8 cellular contexts compared by ENCODE assay signal in genomic region chr7:131235489-131236317, GRCh38.
DNase-seq lines count a peak whose midpoint lies in the region; ATAC-seq and TF ChIP-seq lines count a peak whose summit lies in the region.

No MANE protein-coding gene starts in this region.

- CTCF ChIA-PET in HEK293 (lab: Yijun Ruan, JAX), result interaction anchor here (0.7 kb wide), 1 partner anchor 336 kb away, joined by 3 read pairs; no protein-coding TSS in a partner anchor
- CTCF ChIA-PET in T-cell (lab: Charles Lee), result interaction anchor here in 1 of 2 donors (0.8 to 1.0 kb wide), 2 partner anchors 129 to 167 kb away, joined by 3 to 5 read pairs; no protein-coding TSS in a partner anchor

- DNase-seq in T-cell (peak; percentile 19 to 83 (median 72)), amniotic stem cell (lab: John Stamatoyannopoulos, UW) (peak; percentile 87), kidney epithelial cell (ENCODE audit: low read depth) (peak; percentile 98), GM13977 (ENCODE audit: low spot score) (no peak), nephron progenitor cell (no peak)
- peak; percentile 24 to 65 (median 59) for DNase-seq in stimulated activated CD4-positive, alpha-beta T cell treated with anti-CD3 and anti-CD28 coated beads, TNF-alpha, amount 100 ng/mL, for 4 hours (ENCODE audit: low read depth in 3 of 3)

- H3K4me1 ChIP-seq in HEK293 (ENCODE audit: control insufficient read depth, insufficient read depth, low read length), result no peaks in the 10 kb centered on the region

- no peak overlapping the region for H3K27ac ChIP-seq in HEK293 (ENCODE audit: extremely low read depth, low read depth, low read length)

- H3K27me3 Mint-ChIP-seq in T-cell (no peaks in the 10 kb centered on the region), nephron progenitor cell (ENCODE audit: low read depth, poor library complexity) (peaks cover 5% of the 10 kb centered on the region)

- no peaks in the 10 kb centered on the region for H3K9me3 ChIP-seq in HEK293 (ENCODE audit: control insufficient read depth, insufficient read depth, low read depth, low read length)

- H3K36me3 Mint-ChIP-seq in T-cell (no peaks in the 10 kb centered on the region), nephron progenitor cell (ENCODE audit: low read depth) (no peaks in the 10 kb centered on the region)

- H3K9me3 Mint-ChIP-seq in T-cell (no peaks in the 10 kb centered on the region), nephron progenitor cell (no peaks in the 10 kb centered on the region)

- POLR2A ChIA-PET in HEK293 (lab: Yijun Ruan, JAX), result no interaction called here
- POLR2A ChIA-PET in T-cell (lab: Charles Lee), result interaction anchor here (0.5 to 1.5 kb wide), 7 partner anchors 92 to 265 kb away, joined by 3 to 7 read pairs (median 3); partner anchors contain the start of gene MKLN1 (in 1 of the 2)

- no peaks in the 10 kb centered on the region for H3K27me3 ChIP-seq in kidney epithelial cell (ENCODE audit: control insufficient read depth, insufficient read depth, low read length)

- no peaks in the 10 kb centered on the region for H3K36me3 ChIP-seq in HEK293 (ENCODE audit: control insufficient read depth in 2 of 2, insufficient read depth in 1 of 2, low read length in 2 of 2)
- H3K36me3 ChIP-seq in kidney epithelial cell (ENCODE audit: control insufficient read depth, insufficient read depth, low read length), result no peaks in the 10 kb centered on the region

- in situ Hi-C loops in GM13977 (cut with MboI; ENCODE audit: low pct_unique_long_range_greater_than_20kb, low sequenced_read_pairs, unreplicated experiment), result no loop called here

- H3K4me1 Mint-ChIP-seq in T-cell, result peaks cover 48 to 63% (median 59%) of the 10 kb centered on the region in 3 donors
- no peaks in the 10 kb centered on the region for H3K4me1 Mint-ChIP-seq in nephron progenitor cell

- H3K4me3 Mint-ChIP-seq in T-cell (peak overlapping the region; percentile 11 to 61 (median 27)), nephron progenitor cell (no peak overlapping the region)

- H3K4me3 ChIP-seq in HEK293 (ENCODE audit: low read depth, low read length) (no peak overlapping the region), kidney epithelial cell (ENCODE audit: low read depth, low read length) (no peak overlapping the region)

- TF ChIP-seq CTCF in HEK293 (tag by site-specific recombination; IDR thresholded peaks at IDR 0.05) (no peak), kidney epithelial cell (IDR thresholded peaks at IDR 0.05; ENCODE audit: insufficient read depth, low read length, poor library complexity, severe bottlenecking) (no peak), GM13977 (IDR thresholded peaks at IDR 0.05; ENCODE audit: extremely low read depth, insufficient read depth, missing control alignments) (no peak), nephron progenitor cell (IDR thresholded peaks at IDR 0.05) (no peak)

- H3K27ac Mint-ChIP-seq in T-cell, result peak overlapping the region; percentile 89 to 91
- no peak overlapping the region for H3K27ac Mint-ChIP-seq in nephron progenitor cell

- ATAC-seq in T-cell (replicated peaks in 1 of 4) (peak; percentile 70 to 80 (median 78)), GM18907 (IDR thresholded peaks at IDR 0.05; ENCODE audit: unreplicated experiment) (no peak)

TF ChIP-seq in HEK293, 187 proteins besides CTCF, POLR2A, EP300 and RAD21 (continues in another document):
- no peak for TF ChIP-seq GFI1B (tag by site-specific recombination; IDR thresholded peaks at IDR 0.05)
- no peak for TF ChIP-seq ZNF404 (tag by site-specific recombination; IDR thresholded peaks at IDR 0.05)
- TF ChIP-seq ZNF585B (tag by site-specific recombination; IDR thresholded peaks at IDR 0.05), result no peak
- TF ChIP-seq, protein P1, sequence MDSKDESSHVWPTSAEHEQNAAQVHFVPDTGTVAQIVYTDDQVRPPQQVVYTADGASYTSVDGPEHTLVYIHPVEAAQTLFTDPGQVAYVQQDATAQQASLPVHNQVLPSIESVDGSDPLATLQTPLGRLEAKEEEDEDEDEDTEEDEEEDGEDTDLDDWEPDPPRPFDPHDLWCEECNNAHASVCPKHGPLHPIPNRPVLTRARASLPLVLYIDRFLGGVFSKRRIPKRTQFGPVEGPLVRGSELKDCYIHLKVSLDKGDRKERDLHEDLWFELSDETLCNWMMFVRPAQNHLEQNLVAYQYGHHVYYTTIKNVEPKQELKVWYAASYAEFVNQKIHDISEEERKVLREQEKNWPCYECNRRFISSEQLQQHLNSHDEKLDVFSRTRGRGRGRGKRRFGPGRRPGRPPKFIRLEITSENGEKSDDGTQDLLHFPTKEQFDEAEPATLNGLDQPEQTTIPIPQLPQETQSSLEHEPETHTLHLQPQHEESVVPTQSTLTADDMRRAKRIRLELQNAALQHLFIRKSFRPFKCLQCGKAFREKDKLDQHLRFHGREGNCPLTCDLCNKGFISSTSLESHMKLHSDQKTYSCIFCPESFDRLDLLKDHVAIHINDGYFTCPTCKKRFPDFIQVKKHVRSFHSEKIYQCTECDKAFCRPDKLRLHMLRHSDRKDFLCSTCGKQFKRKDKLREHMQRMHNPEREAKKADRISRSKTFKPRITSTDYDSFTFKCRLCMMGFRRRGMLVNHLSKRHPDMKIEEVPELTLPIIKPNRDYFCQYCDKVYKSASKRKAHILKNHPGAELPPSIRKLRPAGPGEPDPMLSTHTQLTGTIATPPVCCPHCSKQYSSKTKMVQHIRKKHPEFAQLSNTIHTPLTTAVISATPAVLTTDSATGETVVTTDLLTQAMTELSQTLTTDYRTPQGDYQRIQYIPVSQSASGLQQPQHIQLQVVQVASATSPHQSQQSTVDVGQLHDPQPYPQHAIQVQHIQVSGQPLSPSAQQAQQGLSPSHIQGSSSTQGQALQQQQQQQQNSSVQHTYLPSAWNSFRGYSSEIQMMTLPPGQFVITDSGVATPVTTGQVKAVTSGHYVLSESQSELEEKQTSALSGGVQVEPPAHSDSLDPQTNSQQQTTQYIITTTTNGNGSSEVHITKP (tag by site-specific recombination; IDR thresholded peaks at IDR 0.05), result no peak
- TF ChIP-seq, protein P2, sequence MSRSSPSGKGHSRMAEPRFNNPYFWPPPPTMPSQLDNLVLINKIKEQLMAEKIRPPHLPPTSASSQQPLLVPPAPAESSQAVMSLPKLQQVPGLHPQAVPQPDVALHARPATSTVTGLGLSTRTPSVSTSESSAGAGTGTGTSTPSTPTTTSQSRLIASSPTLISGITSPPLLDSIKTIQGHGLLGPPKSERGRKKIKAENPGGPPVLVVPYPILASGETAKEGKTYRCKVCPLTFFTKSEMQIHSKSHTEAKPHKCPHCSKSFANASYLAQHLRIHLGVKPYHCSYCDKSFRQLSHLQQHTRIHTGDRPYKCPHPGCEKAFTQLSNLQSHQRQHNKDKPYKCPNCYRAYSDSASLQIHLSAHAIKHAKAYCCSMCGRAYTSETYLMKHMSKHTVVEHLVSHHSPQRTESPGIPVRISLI (tag by site-specific recombination; IDR thresholded peaks at IDR 0.05), result no peak
- TF ChIP-seq ZNF354C (tag by site-specific recombination; IDR thresholded peaks at IDR 0.05; ENCODE audit: borderline replicate concordance, low read depth), result no peak
- no peak for TF ChIP-seq ZNF423 (tag by site-specific recombination; IDR thresholded peaks at IDR 0.05)
- TF ChIP-seq ZBTB21 (tag by site-specific recombination; IDR thresholded peaks at IDR 0.05), result peak; percentile 20; the same call in 1 of the 2 replicates
- TF ChIP-seq, protein P3, sequence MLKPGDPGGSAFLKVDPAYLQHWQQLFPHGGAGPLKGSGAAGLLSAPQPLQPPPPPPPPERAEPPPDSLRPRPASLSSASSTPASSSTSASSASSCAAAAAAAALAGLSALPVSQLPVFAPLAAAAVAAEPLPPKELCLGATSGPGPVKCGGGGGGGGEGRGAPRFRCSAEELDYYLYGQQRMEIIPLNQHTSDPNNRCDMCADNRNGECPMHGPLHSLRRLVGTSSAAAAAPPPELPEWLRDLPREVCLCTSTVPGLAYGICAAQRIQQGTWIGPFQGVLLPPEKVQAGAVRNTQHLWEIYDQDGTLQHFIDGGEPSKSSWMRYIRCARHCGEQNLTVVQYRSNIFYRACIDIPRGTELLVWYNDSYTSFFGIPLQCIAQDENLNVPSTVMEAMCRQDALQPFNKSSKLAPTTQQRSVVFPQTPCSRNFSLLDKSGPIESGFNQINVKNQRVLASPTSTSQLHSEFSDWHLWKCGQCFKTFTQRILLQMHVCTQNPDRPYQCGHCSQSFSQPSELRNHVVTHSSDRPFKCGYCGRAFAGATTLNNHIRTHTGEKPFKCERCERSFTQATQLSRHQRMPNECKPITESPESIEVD (tag by site-specific recombination; IDR thresholded peaks at IDR 0.05), result no peak
- no peak for TF ChIP-seq ZNF776 (tag by site-specific recombination; IDR thresholded peaks at IDR 0.05; ENCODE audit: borderline replicate concordance)
- TF ChIP-seq FEZF1 (tag by site-specific recombination; IDR thresholded peaks at IDR 0.05), result no peak
- no peak for TF ChIP-seq ZBTB49 (tag by site-specific recombination; IDR thresholded peaks at IDR 0.05; ENCODE audit: low read depth)
- TF ChIP-seq ZNF624 (tag by site-specific recombination; IDR thresholded peaks at IDR 0.05), result no peak
- no peak for TF ChIP-seq PBX3 (CRISPR knock-in tag; IDR thresholded peaks at IDR 0.05)

Comparison
In these comparisons a context has a peak if more than half of its experiments do, and no peak if none do; other contexts are left out.
1. DNase-seq: peak in T-cell (34 of 34), amniotic stem cell (single experiment), kidney epithelial cell (single experiment) and stimulated activated CD4-positive, alpha-beta T cell treated with anti-CD3 and anti-CD28 coated beads, TNF-alpha, amount 100 ng/mL, for 4 hours (3 of 3); none in GM13977 (single experiment) and nephron progenitor cell (single experiment).